10 cellular contexts compared by ENCODE assay signal in the genomic region with DNA sequence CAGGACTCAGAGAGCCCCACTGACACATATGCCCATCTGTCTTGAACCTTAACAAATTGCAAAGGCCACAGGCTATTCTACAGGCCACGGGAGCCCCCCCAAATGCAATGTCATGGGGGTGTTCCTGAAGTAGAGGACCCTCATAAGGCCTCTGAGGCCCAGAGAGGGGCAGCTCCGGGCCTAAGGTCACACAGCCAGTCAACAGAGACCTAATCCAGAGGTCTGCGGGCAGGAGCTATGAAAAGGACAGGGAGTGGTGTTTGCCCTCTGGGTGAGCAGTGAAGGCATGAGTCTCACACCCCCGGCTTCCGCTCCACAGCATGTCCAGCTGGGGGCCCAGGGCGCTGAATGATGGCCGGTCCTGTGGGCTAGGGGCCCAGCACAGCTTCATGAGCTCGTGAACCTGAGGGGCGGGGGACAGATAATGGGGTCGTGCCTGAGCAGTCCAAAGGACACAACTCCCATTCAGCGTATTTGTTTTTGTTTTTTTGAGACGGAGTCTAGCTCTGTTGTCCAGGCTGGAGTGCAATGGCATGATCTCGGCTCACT. TPM values are rescaled to one million over a fixed set of nuclear protein-coding genes. Genes with fewer than 3 reads are reported as not detected.
"Had no signal": no experiment of that assay in that cellular context is flagged by ENCODE, and none has a peak within 500 bp of the region (broad histone marks: within the 10 kb centered on the region; RNA-seq: fewer than 3 reads in every experiment).

No MANE protein-coding gene starts in this region.

- ATAC-seq: K562 had no signal

- FAIRE-seq: K562 had no signal

- H3K4me3 ChIP-seq: GM23248, K562 had no signal

- H3K9ac ChIP-seq: GM23248 had no signal

- H3K27ac ChIP-seq: GM23248, HL-60 had no signal

- H2AFZ ChIP-seq: GM23248 had no signal

- DNase-seq: GM23248, GOT3, H7, HCEC 1CT, HFFc6, IMR-90 had no signal

RNA-seq across cellular contexts. Expression of a gene that starts 5.3 kb away (rescaled TPM):
- total RNA-seq: GM23248, H4, H7, HFFc6, HT1080, IMR-90, K562 had no signal
- polyA plus RNA-seq: GM23248, IMR-90, K562 had no signal

RNA-seq across cellular contexts. Expression of a gene that starts 31.6 kb away (rescaled TPM):
- total RNA-seq: GM23248, H4, HFFc6, HT1080, IMR-90 had no signal
- polyA plus RNA-seq: GM23248, IMR-90 had no signal

RNA-seq across cellular contexts. Expression of a gene that starts 45.2 kb away (rescaled TPM):
- total RNA-seq: GM23248, H4, HFFc6, HT1080, IMR-90 had no signal
- polyA plus RNA-seq: GM23248, IMR-90 had no signal
